31 cellular contexts compared by ENCODE assay signal in the genomic region with DNA sequence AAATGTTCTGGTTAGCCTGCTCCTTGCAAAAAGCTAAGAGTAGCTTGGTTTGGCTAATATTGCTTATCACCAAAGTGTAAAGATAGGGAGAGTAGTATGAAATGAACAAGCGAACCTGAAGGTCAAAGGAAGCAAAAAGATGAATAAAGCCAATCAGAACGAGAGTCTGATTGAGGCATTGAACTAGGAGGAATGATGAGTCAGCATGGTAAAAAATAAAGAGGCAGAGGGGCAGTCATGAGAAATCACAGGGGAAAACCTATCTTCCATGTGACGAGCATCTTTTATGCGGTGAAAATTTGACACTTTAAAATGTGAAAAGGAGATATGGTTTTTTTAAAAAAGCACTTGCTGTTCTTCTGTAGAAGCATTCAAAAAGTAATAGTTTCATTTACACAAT.
"Had no signal": no experiment of that assay in that cellular context is flagged by ENCODE, and none has a peak within 500 bp of the region (broad histone marks: within the 10 kb centered on the region; RNA-seq: fewer than 3 reads in every experiment).

No MANE protein-coding gene starts in this region.

- H3K4me1 Mint-ChIP-seq: natural killer cell; nephron; neural progenitor cell; stimulated activated memory B cell treated with anti-CD40 and anti-IgM and Interleukin-4, amounts not matched to agents 10 μg/mL and 1 μg/mL and 100 μg/mL, for 72 hours; stimulated activated naive CD8-positive, alpha-beta T cell treated with anti-CD3 and anti-CD28 coated beads, Interleukin-15, amount 100 ng/mL, for 72 hours had no signal

- H3K27ac Mint-ChIP-seq: natural killer cell; nephron; neural progenitor cell; progenitor cell of endocrine pancreas; stimulated activated memory B cell treated with anti-CD40 and anti-IgM and Interleukin-4, amounts not matched to agents 10 μg/mL and 1 μg/mL and 100 μg/mL, for 72 hours; stimulated activated naive CD8-positive, alpha-beta T cell treated with anti-CD3 and anti-CD28 coated beads, Interleukin-15, amount 100 ng/mL, for 72 hours; type B pancreatic cell had no signal

- H3K27me3 Mint-ChIP-seq: progenitor cell of endocrine pancreas; stimulated activated memory B cell treated with anti-CD40 and anti-IgM and Interleukin-4, amounts not matched to agents 10 μg/mL and 1 μg/mL and 100 μg/mL, for 72 hours; stimulated activated naive CD8-positive, alpha-beta T cell treated with anti-CD3 and anti-CD28 coated beads, Interleukin-15, amount 100 ng/mL, for 72 hours; type B pancreatic cell had no signal

- H3K9me3 Mint-ChIP-seq: type B pancreatic cell had no signal

- H3K4me3 ChIP-seq: neural progenitor cell, ovary, psoas muscle, skin epidermis, smooth muscle cell, spleen, suprapubic skin, testis, tibial artery, transverse colon, upper lobe of right lung, uterus had no signal

- DNase-seq: natural killer cell; occipital lobe; ovary; posterior cingulate gyrus; psoas muscle; right cardiac atrium; spleen; stimulated activated CD4-positive, alpha-beta T cell treated with anti-CD3 and anti-CD28 coated beads, Interleukin-12 subunit alpha, Interleukin-12 subunit beta, amount 100 ng/mL, for 4 hours; stimulated activated CD4-positive, alpha-beta T cell treated with anti-CD3 and anti-CD28 coated beads, Interleukin-1b, Interleukin-23, amount 100 ng/mL, for 48 hours; stimulated activated CD4-positive, alpha-beta T cell treated with anti-CD3 and anti-CD28 coated beads, Interleukin-4, amount 100 ng/mL, for 1 hour; stimulated activated CD4-positive, alpha-beta T cell treated with anti-CD3 and anti-CD28 coated beads, Interleukin-4, amount 100 ng/mL, for 4 hours; stimulated activated CD8-positive, alpha-beta memory T cell treated with anti-CD3 and anti-CD28 coated beads, Interleukin-4, amount 100 ng/mL, for 48 hours; stimulated activated naive CD4-positive, alpha-beta T cell; stimulated activated naive CD8-positive, alpha-beta T cell treated with anti-CD3 and anti-CD28 coated beads, Interleukin-15, amount 100 ng/mL, for 72 hours; stimulated activated naive CD8-positive, alpha-beta T cell treated with anti-CD3 and anti-CD28 coated beads, Interleukin-15, Interleukin-2, amounts not matched to agents 100 U/mL and 50 U/mL, for 24 hours; substantia nigra; testis; tibial artery; transverse colon; upper lobe of right lung; uterus had no signal

- H3K36me3 ChIP-seq: neural progenitor cell, ovary, spleen, suprapubic skin, tibial artery, transverse colon, upper lobe of right lung had no signal

- H3K27me3 ChIP-seq: neural progenitor cell, ovary, spleen, suprapubic skin, testis, tibial artery, transverse colon, upper lobe of right lung, uterus had no signal

- H3K36me3 Mint-ChIP-seq: natural killer cell; neural progenitor cell; stimulated activated memory B cell treated with anti-CD40 and anti-IgM and Interleukin-4, amounts not matched to agents 10 μg/mL and 1 μg/mL and 100 μg/mL, for 72 hours; type B pancreatic cell had no signal

- H3K4me1 ChIP-seq: neural progenitor cell, parathyroid adenoma, psoas muscle, spleen, suprapubic skin, testis, tibial artery, transverse colon, upper lobe of right lung, uterus had no signal

- H3K4me3 Mint-ChIP-seq: natural killer cell; nephron; neural progenitor cell; stimulated activated memory B cell treated with anti-CD40 and anti-IgM and Interleukin-4, amounts not matched to agents 10 μg/mL and 1 μg/mL and 100 μg/mL, for 72 hours; stimulated activated naive CD8-positive, alpha-beta T cell treated with anti-CD3 and anti-CD28 coated beads, Interleukin-15, amount 100 ng/mL, for 72 hours; type B pancreatic cell had no signal

- H3K9ac ChIP-seq: neural progenitor cell, parathyroid adenoma had no signal

- H3K27ac ChIP-seq: neural progenitor cell, ovary, parathyroid adenoma, psoas muscle, skin epidermis, spleen, suprapubic skin, testis, tibial artery, transverse colon, upper lobe of right lung, uterus had no signal

- H2AFZ ChIP-seq: neural progenitor cell, parathyroid adenoma had no signal

- H3K4me2 ChIP-seq: neural progenitor cell, smooth muscle cell had no signal

- ATAC-seq: natural killer cell; psoas muscle; right cardiac atrium; sciatic nerve; stimulated activated memory B cell treated with anti-CD40 and anti-IgM and Interleukin-4, amounts not matched to agents 10 μg/mL and 1 μg/mL and 100 μg/mL, for 72 hours; stimulated activated naive CD8-positive, alpha-beta T cell treated with anti-CD3 and anti-CD28 coated beads, Interleukin-15, amount 100 ng/mL, for 72 hours; stimulated activated naive CD8-positive, alpha-beta T cell treated with anti-CD3 and anti-CD28 coated beads, Interleukin-15, Interleukin-2, amounts not matched to agents 100 U/mL and 50 U/mL, for 24 hours; upper lobe of right lung had no signal

- H3K9me3 ChIP-seq: ovary, testis, upper lobe of right lung, uterus had no signal

- H3K79me2 ChIP-seq: parathyroid adenoma had no signal
